Comparison of ENCODE assay signal across 13 cellular contexts in the genomic region with DNA sequence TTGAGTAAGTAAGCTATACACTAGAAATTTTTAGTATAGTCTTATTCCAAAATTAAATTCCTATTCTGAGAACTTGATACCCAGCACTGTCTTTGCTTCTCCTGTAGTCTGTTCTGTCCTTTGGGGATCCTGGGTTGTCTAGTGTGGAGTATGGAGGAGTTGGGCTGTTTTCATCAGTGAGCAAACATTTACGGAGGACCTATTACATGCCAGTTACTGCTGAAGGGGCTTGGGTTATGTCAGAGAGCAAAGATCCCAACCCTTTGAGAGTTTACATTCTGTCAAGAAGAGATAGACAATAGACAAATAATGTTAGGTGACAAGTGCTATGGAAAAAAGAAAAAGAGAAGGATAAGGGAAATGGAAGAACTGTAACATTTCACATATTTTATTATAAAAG. TPM values are rescaled to one million over a fixed set of nuclear protein-coding genes. Genes with fewer than 3 reads are reported as not detected.
DNase-seq lines count a peak whose midpoint lies in the region; ATAC-seq and TF ChIP-seq lines count a peak whose summit lies in the region.
"Had no signal": no experiment of that assay in that cellular context is flagged by ENCODE, and none has a peak within 500 bp of the region (broad histone marks: within the 10 kb centered on the region; RNA-seq: fewer than 3 reads in every experiment).

No MANE protein-coding gene starts in this region.

- H3K9me3 Mint-ChIP-seq in T-helper 2 cell treated with Interferon-gamma antibody and Interleukin-4, amounts not matched to agents 5 μg/mL and 100 μg/mL, for 36 hours, result no peaks in the 10 kb centered on the region
- H3K9me3 Mint-ChIP-seq in activated T-helper 17 cell treated with anti-CD3 and anti-CD28 coated beads, Interleukin-2, amount 50 U/mL, for 72 hours, result no peaks in the 10 kb centered on the region
- H3K9me3 Mint-ChIP-seq in natural killer cell, result no peaks in the 10 kb centered on the region

- H3K4me1 Mint-ChIP-seq in T-helper 2 cell treated with Interferon-gamma antibody and Interleukin-4, amounts not matched to agents 5 μg/mL and 100 μg/mL, for 36 hours (ENCODE audit: low read depth), result peaks cover 57% of the 10 kb centered on the region
- H3K4me1 Mint-ChIP-seq in activated T-helper 17 cell treated with anti-CD3 and anti-CD28 coated beads, Interleukin-2, amount 50 U/mL, for 72 hours, result peaks cover 45% of the 10 kb centered on the region
- peaks cover 84 to 90% of the 10 kb centered on the region in 2 donors for H3K4me1 Mint-ChIP-seq in natural killer cell

- intact Hi-C loops in natural killer cell (cut with micrococcal nuclease), result loop anchor here (1.0 to 2.0 kb wide), 2 partner anchors 8 to 44 kb away; no protein-coding TSS in a partner anchor

- TF ChIP-seq CTCF in natural killer cell (IDR thresholded peaks at IDR 0.05), result no peak
- TF ChIP-seq CTCF in GM10266 (IDR thresholded peaks at IDR 0.05; ENCODE audit: control insufficient read depth, insufficient read depth, low read depth, missing control alignments), result no peak

- ATAC-seq in activated T-helper 17 cell treated with anti-CD3 and anti-CD28 coated beads, Interleukin-2, amount 50 U/mL, for 72 hours (replicated peaks), result no peak
- no peak for ATAC-seq in natural killer cell
- no peak for ATAC-seq in GM21390 (IDR thresholded peaks at IDR 0.05; ENCODE audit: unreplicated experiment)
- ATAC-seq in HG03460 (IDR thresholded peaks at IDR 0.05; ENCODE audit: unreplicated experiment), result no peak

- no peak for DNase-seq in T-helper 2 cell treated with Interferon-gamma antibody and Interleukin-4, amounts not matched to agents 5 μg/mL and 100 μg/mL, for 36 hours (ENCODE audit: low spot score)
- DNase-seq in T-helper 2 cell (no peak), DMS 273 treated with DMSO at 0.1 percent for 48 hours (lab: John Stamatoyannopoulos, UW) (peak; percentile 48), natural killer cell (no peak), GM10266 (ENCODE audit: extremely low spot score) (no peak)
- DNase-seq: activated CD4-positive, alpha-beta T cell treated with anti-CD3 and anti-CD28 coated beads, Interleukin-2, amount 50 U/mL, for 4 hours; colonic mucosa; DND-41; NCI-H187; SW 1271 had no signal

- peak overlapping the region; percentile 38 for H3K27ac Mint-ChIP-seq in T-helper 2 cell treated with Interferon-gamma antibody and Interleukin-4, amounts not matched to agents 5 μg/mL and 100 μg/mL, for 36 hours
- H3K27ac Mint-ChIP-seq in activated T-helper 17 cell treated with anti-CD3 and anti-CD28 coated beads, Interleukin-2, amount 50 U/mL, for 72 hours, result peak overlapping the region; percentile 83
- H3K27ac Mint-ChIP-seq in natural killer cell, result peak overlapping the region; percentile 83 to 95

- H3K27me3 Mint-ChIP-seq in T-helper 2 cell treated with Interferon-gamma antibody and Interleukin-4, amounts not matched to agents 5 μg/mL and 100 μg/mL, for 36 hours (ENCODE audit: low read depth), result no peaks in the 10 kb centered on the region
- H3K27me3 Mint-ChIP-seq in activated T-helper 17 cell treated with anti-CD3 and anti-CD28 coated beads, Interleukin-2, amount 50 U/mL, for 72 hours, result no peaks in the 10 kb centered on the region
- no peaks in the 10 kb centered on the region for H3K27me3 Mint-ChIP-seq in natural killer cell (ENCODE audit: low read depth in 2 of 2)

- peaks cover 13% of the 10 kb centered on the region for H3K36me3 Mint-ChIP-seq in T-helper 2 cell treated with Interferon-gamma antibody and Interleukin-4, amounts not matched to agents 5 μg/mL and 100 μg/mL, for 36 hours (ENCODE audit: low read depth)
- H3K36me3 Mint-ChIP-seq in activated T-helper 17 cell treated with anti-CD3 and anti-CD28 coated beads, Interleukin-2, amount 50 U/mL, for 72 hours (ENCODE audit: low read depth), result peaks cover 7% of the 10 kb centered on the region
- no peaks in the 10 kb centered on the region for H3K36me3 Mint-ChIP-seq in natural killer cell

- no peak overlapping the region for H3K4me3 Mint-ChIP-seq in T-helper 2 cell treated with Interferon-gamma antibody and Interleukin-4, amounts not matched to agents 5 μg/mL and 100 μg/mL, for 36 hours
- peak overlapping the region; percentile 38 for H3K4me3 Mint-ChIP-seq in activated T-helper 17 cell treated with anti-CD3 and anti-CD28 coated beads, Interleukin-2, amount 50 U/mL, for 72 hours
- H3K4me3 Mint-ChIP-seq in natural killer cell, result peak overlapping the region; percentile 3

RNA-seq across cellular contexts. Expression of gene TRAPPC10, which starts 9.0 kb away (rescaled TPM):
- 10 to 100 TPM; 48.5 to 72.8 TPM for total RNA-seq in activated T-helper 17 cell treated with anti-CD3 and anti-CD28 coated beads, Interleukin-2, amount 50 U/mL, for 72 hours
- total RNA-seq in natural killer cell, result 100 to 1,000 TPM; 187 to 232 (median 213) TPM

Comparison
In these comparisons a context has a peak if more than half of its experiments do, and no peak if none do; other contexts are left out.
1. H3K27ac Mint-ChIP-seq: peak in every context shown above with its lines; median percentile 89 in natural killer cell; 83 in activated T-helper 17 cell treated with anti-CD3 and anti-CD28 coated beads, Interleukin-2, amount 50 U/mL, for 72 hours; 38 in T-helper 2 cell treated with Interferon-gamma antibody and Interleukin-4, amounts not matched to agents 5 μg/mL and 100 μg/mL, for 36 hours.